1 cellular context compared by ENCODE assay signal in the genomic region with DNA sequence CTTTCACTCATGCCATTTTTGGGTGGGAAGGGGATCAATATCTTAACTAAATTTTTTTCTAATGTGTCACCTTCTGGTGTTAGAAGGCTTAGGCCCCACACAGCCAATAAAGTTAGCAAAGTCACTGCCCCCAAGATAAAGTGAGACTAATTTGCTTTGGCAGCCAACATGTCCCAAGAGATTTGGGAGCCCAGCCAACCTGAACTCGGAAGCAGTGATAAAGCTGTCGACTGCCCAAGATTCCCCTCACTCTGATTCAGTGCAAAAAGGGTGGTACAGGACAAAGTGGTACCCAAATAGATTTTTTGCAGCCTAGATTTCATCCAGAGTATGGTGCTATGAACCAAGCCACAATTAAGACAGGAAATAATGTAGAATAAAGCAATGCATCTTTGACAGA.
TF ChIP-seq lines count a peak whose summit lies in the region.

No MANE protein-coding gene starts in this region.

TF ChIP-seq in H1, 55 proteins besides CTCF, POLR2A, EP300 and RAD21:
- TF ChIP-seq ZNF274 (IDR thresholded peaks at IDR 0.05; ENCODE audit: borderline replicate concordance, extremely low read depth, low read length) (no peak), HDAC6 (IDR thresholded peaks at IDR 0.05; ENCODE audit: low read depth, low read length) (no peak), PHF8 (conservative IDR thresholded peaks at IDR 0.05; ENCODE audit: low read depth, low read length) (no peak), FOSL1 (IDR thresholded peaks at IDR 0.05; ENCODE audit: insufficient read depth, low read depth, low read length) (no peak), SAP30 (IDR thresholded peaks at IDR 0.05; ENCODE audit: insufficient read depth, insufficient replicate concordance, low read length) (no peak), KDM1A (IDR thresholded peaks at IDR 0.05; ENCODE audit: borderline replicate concordance, low read length) (no peak), SIN3A (conservative IDR thresholded peaks at IDR 0.05 in 1 of 2, IDR thresholded peaks at IDR 0.05 in 1 of 2; ENCODE audit: low read depth in 1 of 2, low read length in 2 of 2) (no peak), BCL11A (IDR thresholded peaks at IDR 0.05; ENCODE audit: low read depth in 2 of 2, low read length in 2 of 2) (no peak), POU5F1 (IDR thresholded peaks at IDR 0.05; ENCODE audit: low read depth, low read length) (no peak), KDM4A (IDR thresholded peaks at IDR 0.05; ENCODE audit: low read depth, low read length, severe bottlenecking) (no peak), SIX5 (IDR thresholded peaks at IDR 0.05; ENCODE audit: low read depth, low read length) (no peak), TEAD4 (IDR thresholded peaks at IDR 0.05; ENCODE audit: low read depth, low read length) (no peak), CBX5 (IDR thresholded peaks at IDR 0.05; ENCODE audit: low read depth, low read length) (no peak)
- TF ChIP-seq, protein P1, sequence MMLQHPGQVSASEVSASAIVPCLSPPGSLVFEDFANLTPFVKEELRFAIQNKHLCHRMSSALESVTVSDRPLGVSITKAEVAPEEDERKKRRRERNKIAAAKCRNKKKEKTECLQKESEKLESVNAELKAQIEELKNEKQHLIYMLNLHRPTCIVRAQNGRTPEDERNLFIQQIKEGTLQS (IDR thresholded peaks at IDR 0.05; ENCODE audit: insufficient read depth, low read depth, low read length), result no peak
TF ChIP-seq in H1: peak in this region for 0.
